In the genomic region with DNA sequence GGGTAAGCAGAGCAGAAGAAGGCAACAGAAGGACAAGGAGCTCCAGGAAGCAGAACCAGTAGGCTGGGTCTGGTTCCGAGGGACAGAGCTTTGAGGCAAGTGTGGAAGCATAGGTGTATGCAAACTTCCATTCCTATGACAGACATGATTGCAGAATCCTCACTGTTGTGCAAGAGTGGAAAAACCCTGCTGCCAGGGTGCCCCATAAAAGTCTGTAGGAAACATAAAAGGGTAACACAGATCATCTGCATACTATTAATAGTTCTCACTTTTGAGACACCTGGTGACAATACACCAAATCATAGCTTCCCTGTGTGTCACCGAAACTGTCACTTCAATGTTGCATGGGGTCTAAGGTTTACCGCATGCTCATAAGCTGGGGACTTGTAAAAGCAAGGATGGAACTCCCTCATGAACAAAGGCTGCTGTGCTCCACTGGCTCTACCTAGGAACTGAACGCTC, we compare ENCODE assay signal across 9 cellular contexts. TPM values are rescaled to one million over a fixed set of nuclear protein-coding genes. Genes with fewer than 3 reads are reported as not detected.
DNase-seq lines count a peak whose midpoint lies in the region; ATAC-seq and TF ChIP-seq lines count a peak whose summit lies in the region.
"Had no signal": no experiment of that assay in that cellular context is flagged by ENCODE, and none has a peak within 500 bp of the region (broad histone marks: within the 10 kb centered on the region; RNA-seq: fewer than 3 reads in every experiment).

No MANE protein-coding gene starts in this region.

- POLR2A ChIA-PET in SK-N-SH (lab: Yijun Ruan, JAX) = no interaction called here

- peak; percentile 52 for DNase-seq in EL
- DNase-seq in fibroblast of peridontal ligament (ENCODE audit: extremely low read depth) = peak; percentile 26
- no peak for DNase-seq in SK-N-SH
- DNase-seq in cerebellum (ENCODE audit: low spot score) = no peak
- DNase-seq in NCI-H128 (lab: John Stamatoyannopoulos, UW; ENCODE audit: unreplicated experiment) = no peak

- H3K9ac ChIP-seq in SK-N-SH = no peak overlapping the region

- peaks cover 13 to 36% of the 10 kb centered on the region in 2 experiments for H3K36me3 ChIP-seq in SK-N-SH (replicated peaks in 1 of 2; ENCODE audit: control insufficient read depth in 1 of 2, insufficient read depth in 2 of 2, low read length in 1 of 2)

- WGBS in SK-N-SH (ENCODE audit: low lambda C conversion rate) = 92% methylated on average over 4 of the region's 4 CpGs

- H3K9me3 ChIP-seq in SK-N-SH = no peaks in the 10 kb centered on the region

- peaks cover 14% of the 10 kb centered on the region for H3F3A ChIP-seq in SK-N-SH (replicated peaks; ENCODE audit: insufficient read depth)

- no peaks in the 10 kb centered on the region for H3K9me2 ChIP-seq in SK-N-SH

- CTCF ChIA-PET in SK-N-SH (lab: Yijun Ruan, JAX) = interaction anchor here (1.9 kb wide), 1 partner anchor 19 kb away, joined by 4 read pairs; no protein-coding TSS in a partner anchor

- no peak for TF ChIP-seq RAD21 in SK-N-SH (IDR thresholded peaks at IDR 0.05; ENCODE audit: low read length)

- no peak overlapping the region for H3K27ac ChIP-seq in SK-N-SH (ENCODE audit: low read depth in 2 of 2, low read length in 1 of 2)

- no peak overlapping the region for H2AFZ ChIP-seq in SK-N-SH (ENCODE audit: low read depth)

- H4K20me1 ChIP-seq in SK-N-SH (ENCODE audit: insufficient read depth) = no peaks in the 10 kb centered on the region

- no peak overlapping the region for H3K4me3 ChIP-seq in SK-N-SH (ENCODE audit: low read depth in 2 of 2, low read length in 1 of 2)

- peaks cover 81% of the 10 kb centered on the region for H3K79me2 ChIP-seq in SK-N-SH (ENCODE audit: insufficient read depth)

- ATAC-seq in GM19397 (IDR thresholded peaks at IDR 0.05; ENCODE audit: unreplicated experiment) (peak; percentile 63), HG03442 (IDR thresholded peaks at IDR 0.05; ENCODE audit: unreplicated experiment) (peak; percentile 70), GM18867 (IDR thresholded peaks at IDR 0.05; ENCODE audit: unreplicated experiment) (no peak)
- ATAC-seq: HCT116 had no signal

- H3K27me3 ChIP-seq in SK-N-SH (ENCODE audit: insufficient read depth) = no peaks in the 10 kb centered on the region

- no peak for TF ChIP-seq CTCF in SK-N-SH (IDR thresholded peaks at IDR 0.05)

- no peak overlapping the region for H3K4me2 ChIP-seq in SK-N-SH

- H3K4me1 ChIP-seq in SK-N-SH (ENCODE audit: control insufficient read depth in 1 of 2, insufficient read depth in 2 of 2, low read depth in 1 of 2, low read length in 1 of 2) = peaks cover 15 to 35% of the 10 kb centered on the region in 2 experiments; a peak in 3 of 4 replicates

- TF ChIP-seq EP300 in SK-N-SH (IDR thresholded peaks at IDR 0.05; ENCODE audit: borderline replicate concordance in 1 of 2, low read depth in 1 of 2, low read length in 1 of 2) = no peak

TF ChIP-seq in SK-N-SH, 30 proteins besides CTCF, POLR2A, EP300 and RAD21:
- TF ChIP-seq FOSL2 (IDR thresholded peaks at IDR 0.05; ENCODE audit: borderline replicate concordance, low read depth) (no peak), FOXM1 (IDR thresholded peaks at IDR 0.05; ENCODE audit: low read depth) (no peak), GATA2 (CRISPR knock-in tag; IDR thresholded peaks at IDR 0.05) (no peak), RFX5 (IDR thresholded peaks at IDR 0.05; ENCODE audit: low read length) (no peak)
- TF ChIP-seq, protein P1, sequence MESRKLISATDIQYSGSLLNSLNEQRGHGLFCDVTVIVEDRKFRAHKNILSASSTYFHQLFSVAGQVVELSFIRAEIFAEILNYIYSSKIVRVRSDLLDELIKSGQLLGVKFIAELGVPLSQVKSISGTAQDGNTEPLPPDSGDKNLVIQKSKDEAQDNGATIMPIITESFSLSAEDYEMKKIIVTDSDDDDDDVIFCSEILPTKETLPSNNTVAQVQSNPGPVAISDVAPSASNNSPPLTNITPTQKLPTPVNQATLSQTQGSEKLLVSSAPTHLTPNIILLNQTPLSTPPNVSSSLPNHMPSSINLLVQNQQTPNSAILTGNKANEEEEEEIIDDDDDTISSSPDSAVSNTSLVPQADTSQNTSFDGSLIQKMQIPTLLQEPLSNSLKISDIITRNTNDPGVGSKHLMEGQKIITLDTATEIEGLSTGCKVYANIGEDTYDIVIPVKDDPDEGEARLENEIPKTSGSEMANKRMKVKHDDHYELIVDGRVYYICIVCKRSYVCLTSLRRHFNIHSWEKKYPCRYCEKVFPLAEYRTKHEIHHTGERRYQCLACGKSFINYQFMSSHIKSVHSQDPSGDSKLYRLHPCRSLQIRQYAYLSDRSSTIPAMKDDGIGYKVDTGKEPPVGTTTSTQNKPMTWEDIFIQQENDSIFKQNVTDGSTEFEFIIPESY (IDR thresholded peaks at IDR 0.05; ENCODE audit: borderline replicate concordance, low read depth) = no peak
- TF ChIP-seq, protein P2, sequence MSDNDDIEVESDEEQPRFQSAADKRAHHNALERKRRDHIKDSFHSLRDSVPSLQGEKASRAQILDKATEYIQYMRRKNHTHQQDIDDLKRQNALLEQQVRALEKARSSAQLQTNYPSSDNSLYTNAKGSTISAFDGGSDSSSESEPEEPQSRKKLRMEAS (IDR thresholded peaks at IDR 0.05; ENCODE audit: low read depth) = no peak
- TF ChIP-seq, protein P3, sequence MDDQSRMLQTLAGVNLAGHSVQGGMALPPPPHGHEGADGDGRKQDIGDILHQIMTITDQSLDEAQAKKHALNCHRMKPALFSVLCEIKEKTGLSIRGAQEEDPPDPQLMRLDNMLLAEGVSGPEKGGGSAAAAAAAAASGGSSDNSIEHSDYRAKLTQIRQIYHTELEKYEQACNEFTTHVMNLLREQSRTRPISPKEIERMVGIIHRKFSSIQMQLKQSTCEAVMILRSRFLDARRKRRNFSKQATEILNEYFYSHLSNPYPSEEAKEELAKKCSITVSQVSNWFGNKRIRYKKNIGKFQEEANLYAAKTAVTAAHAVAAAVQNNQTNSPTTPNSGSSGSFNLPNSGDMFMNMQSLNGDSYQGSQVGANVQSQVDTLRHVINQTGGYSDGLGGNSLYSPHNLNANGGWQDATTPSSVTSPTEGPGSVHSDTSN (IDR thresholded peaks at IDR 0.05) = no peak
- TF ChIP-seq, protein P4, sequence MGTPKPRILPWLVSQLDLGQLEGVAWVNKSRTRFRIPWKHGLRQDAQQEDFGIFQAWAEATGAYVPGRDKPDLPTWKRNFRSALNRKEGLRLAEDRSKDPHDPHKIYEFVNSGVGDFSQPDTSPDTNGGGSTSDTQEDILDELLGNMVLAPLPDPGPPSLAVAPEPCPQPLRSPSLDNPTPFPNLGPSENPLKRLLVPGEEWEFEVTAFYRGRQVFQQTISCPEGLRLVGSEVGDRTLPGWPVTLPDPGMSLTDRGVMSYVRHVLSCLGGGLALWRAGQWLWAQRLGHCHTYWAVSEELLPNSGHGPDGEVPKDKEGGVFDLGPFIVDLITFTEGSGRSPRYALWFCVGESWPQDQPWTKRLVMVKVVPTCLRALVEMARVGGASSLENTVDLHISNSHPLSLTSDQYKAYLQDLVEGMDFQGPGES (IDR thresholded peaks at IDR 0.05; ENCODE audit: low read depth, low read length) = no peak

RNA-seq across cellular contexts. Expression of a gene that starts 39.7 kb away (rescaled TPM):
- 24.0 and 33.4 TPM in 2 replicates for polyA plus RNA-seq in SK-N-SH (2012; rRNA removed)
- polyA plus RNA-seq in SK-N-SH (2012; cell fraction: cytosol; rRNA removed) = 29.4 and 31.9 TPM in 2 replicates
- polyA plus RNA-seq in SK-N-SH (2012; cell fraction: nucleus; rRNA removed) = 55.1 and 63.8 TPM in 2 replicates
- total RNA-seq in cerebellum = 38.8 TPM

Comparison
In these comparisons a context has a peak if more than half of its experiments do, and no peak if none do; other contexts are left out.
1. DNase-seq: peak in EL (single experiment) and fibroblast of peridontal ligament (single experiment); none in SK-N-SH (single experiment), cerebellum (single experiment) and NCI-H128 (single experiment).